1 cellular context compared by ENCODE assay signal in the genomic region with DNA sequence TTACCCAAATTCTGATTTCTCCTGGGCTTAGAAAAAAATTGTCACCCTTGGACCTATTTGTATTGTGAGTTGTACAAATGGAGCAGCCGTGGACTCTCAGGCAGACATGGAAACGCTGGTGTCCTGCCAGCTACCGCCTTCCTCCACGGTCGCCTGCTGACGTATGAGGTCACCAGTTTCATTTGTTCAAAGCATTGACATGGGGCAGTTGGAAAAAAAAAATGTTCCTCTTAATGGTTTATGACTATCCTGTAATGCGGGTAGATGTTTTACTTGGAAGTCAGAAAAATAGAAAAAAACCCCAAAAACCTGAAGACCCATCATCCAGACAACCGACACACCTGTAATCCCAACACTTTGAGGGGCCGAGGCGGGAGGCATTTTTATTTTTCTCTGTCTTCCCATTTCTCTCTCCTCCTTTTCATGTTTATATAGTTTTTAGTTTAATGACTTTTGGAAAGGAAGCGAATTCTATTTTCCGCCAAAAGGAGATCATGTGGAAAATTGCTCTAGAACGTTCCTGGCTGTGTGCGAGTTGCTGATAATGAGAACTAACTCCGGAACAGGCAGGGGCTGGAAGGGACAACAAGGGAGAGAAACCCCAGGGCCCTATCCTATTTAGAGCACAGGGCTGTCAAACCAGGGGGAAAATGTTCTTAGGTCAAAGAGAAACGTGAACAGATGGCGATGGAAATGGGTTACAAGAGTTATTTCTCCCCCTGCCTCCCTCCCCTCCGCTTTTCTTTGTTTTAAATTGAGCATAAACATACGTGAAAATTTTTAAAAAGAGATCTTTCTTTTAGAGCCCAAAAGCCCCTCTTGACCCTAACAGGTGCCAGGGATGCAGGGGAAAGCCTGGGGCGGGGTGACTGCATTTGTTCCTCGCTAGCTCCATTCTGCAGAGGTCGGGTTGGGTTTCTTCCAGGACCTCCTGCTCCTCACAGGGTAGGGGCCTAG.
TF ChIP-seq lines count a peak whose summit lies in the region.

No MANE protein-coding gene starts in this region.

TF ChIP-seq in HEK293, 187 proteins besides CTCF, POLR2A, EP300 and RAD21 (continued from another document):
- TF ChIP-seq, protein P1, sequence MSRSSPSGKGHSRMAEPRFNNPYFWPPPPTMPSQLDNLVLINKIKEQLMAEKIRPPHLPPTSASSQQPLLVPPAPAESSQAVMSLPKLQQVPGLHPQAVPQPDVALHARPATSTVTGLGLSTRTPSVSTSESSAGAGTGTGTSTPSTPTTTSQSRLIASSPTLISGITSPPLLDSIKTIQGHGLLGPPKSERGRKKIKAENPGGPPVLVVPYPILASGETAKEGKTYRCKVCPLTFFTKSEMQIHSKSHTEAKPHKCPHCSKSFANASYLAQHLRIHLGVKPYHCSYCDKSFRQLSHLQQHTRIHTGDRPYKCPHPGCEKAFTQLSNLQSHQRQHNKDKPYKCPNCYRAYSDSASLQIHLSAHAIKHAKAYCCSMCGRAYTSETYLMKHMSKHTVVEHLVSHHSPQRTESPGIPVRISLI (tag by site-specific recombination; IDR thresholded peaks at IDR 0.05), result 0 out of 2 replicates have a peak, but pooled peaks have one; percentile 46
- peak; percentile 83 for TF ChIP-seq ZNF24 (tag by site-specific recombination; IDR thresholded peaks at IDR 0.05)
- TF ChIP-seq ZNF335 (tag by site-specific recombination; conservative IDR thresholded peaks at IDR 0.05), result 0 out of 2 replicates have a peak, but pooled peaks have one; percentile 28
- TF ChIP-seq ZNF629 (tag by site-specific recombination; IDR thresholded peaks at IDR 0.05), result peak; percentile 56
- TF ChIP-seq, protein P2, sequence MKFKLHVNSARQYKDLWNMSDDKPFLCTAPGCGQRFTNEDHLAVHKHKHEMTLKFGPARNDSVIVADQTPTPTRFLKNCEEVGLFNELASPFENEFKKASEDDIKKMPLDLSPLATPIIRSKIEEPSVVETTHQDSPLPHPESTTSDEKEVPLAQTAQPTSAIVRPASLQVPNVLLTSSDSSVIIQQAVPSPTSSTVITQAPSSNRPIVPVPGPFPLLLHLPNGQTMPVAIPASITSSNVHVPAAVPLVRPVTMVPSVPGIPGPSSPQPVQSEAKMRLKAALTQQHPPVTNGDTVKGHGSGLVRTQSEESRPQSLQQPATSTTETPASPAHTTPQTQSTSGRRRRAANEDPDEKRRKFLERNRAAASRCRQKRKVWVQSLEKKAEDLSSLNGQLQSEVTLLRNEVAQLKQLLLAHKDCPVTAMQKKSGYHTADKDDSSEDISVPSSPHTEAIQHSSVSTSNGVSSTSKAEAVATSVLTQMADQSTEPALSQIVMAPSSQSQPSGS (tag by site-specific recombination; IDR thresholded peaks at IDR 0.05; ENCODE audit: low read depth), result peak; percentile 55; the same call in 1 of the 2 replicates
